Comparison of ENCODE assay signal across 8 cellular contexts in genomic region chr1:152047607-152047953, GRCh38. TPM values are rescaled to one million over a fixed set of nuclear protein-coding genes. Genes with fewer than 3 reads are reported as not detected.
DNase-seq lines count a peak whose midpoint lies in the region; ATAC-seq and TF ChIP-seq lines count a peak whose summit lies in the region.

No MANE protein-coding gene starts in this region.

- H2BK15ac ChIP-seq in IMR-90 (ENCODE audit: low read depth, low read length), result peak overlapping the region; percentile 65; the same call in 2 of the 3 replicates

- H3K36me3 ChIP-seq in CD4-positive, CD25-positive, alpha-beta regulatory T cell (ENCODE audit: control insufficient read depth, insufficient read depth, low read length), result no peaks in the 10 kb centered on the region
- H3K36me3 ChIP-seq in IMR-90 (ENCODE audit: control insufficient read depth, insufficient read depth, low read length), result no peaks in the 10 kb centered on the region
- no peaks in the 10 kb centered on the region for H3K36me3 ChIP-seq in testis (ENCODE audit: low read depth, missing control alignments)

- peaks cover 10 to 35% (median 21%) of the 10 kb centered on the region in 4 donors for H3K4me1 Mint-ChIP-seq in CD4-positive, CD25-positive, alpha-beta regulatory T cell

- H3K4me1 ChIP-seq in CD4-positive, CD25-positive, alpha-beta regulatory T cell (ENCODE audit: control insufficient read depth, insufficient read depth, low read length, poor library complexity, severe bottlenecking), result peaks cover 20% of the 10 kb centered on the region
- H3K4me1 ChIP-seq in IMR-90 (ENCODE audit: control insufficient read depth, insufficient read depth, low read length) (peaks cover 9% of the 10 kb centered on the region), testis (peaks cover 16% of the 10 kb centered on the region)

- no peaks in the 10 kb centered on the region for H3K9me1 ChIP-seq in IMR-90 (ENCODE audit: insufficient read depth, low read length)

- H3K56ac ChIP-seq in IMR-90 (ENCODE audit: extremely low read depth, insufficient read depth, low read length), result peak overlapping the region; percentile 94

- H3K4me3 ChIP-seq in CD4-positive, CD25-positive, alpha-beta regulatory T cell (ENCODE audit: low read depth, low read length), result peak overlapping the region; percentile 75
- peak overlapping the region; percentile 25; the same call in 1 of the 2 replicates for H3K4me3 ChIP-seq in IMR-90 (ENCODE audit: insufficient read depth, low read depth, low read length)
- H3K4me3 ChIP-seq in astrocyte of the cerebellum (ENCODE audit: low read depth, low read length), result peak overlapping the region; percentile 8
- H3K4me3 ChIP-seq in testis, result no peak overlapping the region

- WGBS in IMR-90 (ENCODE audit: extremely low coverage in 2 of 2, insufficient read length in 1 of 2), 2 experiments, result no CpG with 5 or more reads among the region's 5 CpGs
- 22 to 31% methylated on average over 5 of the region's 5 CpGs for WGBS in testis, 2 donors

- no peaks in the 10 kb centered on the region for H3K36me3 Mint-ChIP-seq in CD4-positive, CD25-positive, alpha-beta regulatory T cell

- H2BK20ac ChIP-seq in IMR-90 (ENCODE audit: low read depth, low read length), result peak overlapping the region; percentile 91

- H3K4me3 Mint-ChIP-seq in CD4-positive, CD25-positive, alpha-beta regulatory T cell, result peak overlapping the region; percentile 29 to 88 (median 74)

- H4K8ac ChIP-seq in IMR-90 (ENCODE audit: low read depth in 2 of 2, low read length in 2 of 2), result peak overlapping the region; percentile 33 to 92

- peak overlapping the region; percentile 96 to 100 (median 97) for H3K27ac Mint-ChIP-seq in CD4-positive, CD25-positive, alpha-beta regulatory T cell

- dilution Hi-C loops in IMR-90 (cut with HindIII; ENCODE audit: low sequenced_read_pairs, unreplicated experiment), result no loop called here

- H3K27me3 Mint-ChIP-seq in CD4-positive, CD25-positive, alpha-beta regulatory T cell, result peaks cover 2% of the 10 kb centered on the region

- no peaks in the 10 kb centered on the region for H3K9me3 ChIP-seq in CD4-positive, CD25-positive, alpha-beta regulatory T cell (ENCODE audit: control insufficient read depth in 2 of 2, low read length in 2 of 2)
- H3K9me3 ChIP-seq in IMR-90 (ENCODE audit: control insufficient read depth, insufficient read depth, low read length) (no peaks in the 10 kb centered on the region), testis (no peaks in the 10 kb centered on the region)

- peak overlapping the region; percentile 91 for H3K27ac ChIP-seq in CD4-positive, CD25-positive, alpha-beta regulatory T cell (ENCODE audit: insufficient read depth, low read length, poor library complexity, severe bottlenecking)
- H3K27ac ChIP-seq in IMR-90 (ENCODE audit: insufficient read depth, low read length) (peak overlapping the region; percentile 78), layer of hippocampus (ENCODE audit: low read depth, low read length) (peak overlapping the region; percentile 69), testis (peak overlapping the region; percentile 88 to 95)

- H3K4ac ChIP-seq in IMR-90 (ENCODE audit: low read depth, low read length), result peak overlapping the region; percentile 93

- peak overlapping the region; percentile 15 for H2AK9ac ChIP-seq in IMR-90 (replicated peaks; ENCODE audit: low read depth, low read length, poor library complexity)

- POLR2A ChIA-PET in IMR-90 (lab: Charles Lee; ENCODE audit: unreplicated experiment), result interaction anchor here (1.5 kb wide), 1 partner anchor 13 kb away, joined by 3 read pairs; no protein-coding TSS in a partner anchor

- ATAC-seq in CD4-positive, CD25-positive, alpha-beta regulatory T cell (ENCODE audit: low read depth in 2 of 2), result no peak
- ATAC-seq in IMR-90 (ENCODE audit: low read depth), result peak; percentile 24
- no peak for ATAC-seq in HG02938 (IDR thresholded peaks at IDR 0.05; ENCODE audit: unreplicated experiment)
- no peak for ATAC-seq in HG02840 (IDR thresholded peaks at IDR 0.05; ENCODE audit: low FRiP score, unreplicated experiment)
- no peak for ATAC-seq in HG03095 (IDR thresholded peaks at IDR 0.05; ENCODE audit: unreplicated experiment)

- peak overlapping the region; percentile 89 for H2BK120ac ChIP-seq in IMR-90 (ENCODE audit: low read depth, low read length)

- peak overlapping the region; percentile 62 for H4K5ac ChIP-seq in IMR-90 (ENCODE audit: low read depth, low read length)

- H3K9me3 Mint-ChIP-seq in CD4-positive, CD25-positive, alpha-beta regulatory T cell, result no peaks in the 10 kb centered on the region

- H2AFZ ChIP-seq in IMR-90 (replicated peaks; ENCODE audit: low read length, poor library complexity), result peak overlapping the region; percentile 84

- DNase-seq in CD4-positive, CD25-positive, alpha-beta regulatory T cell, result no peak
- DNase-seq in IMR-90, result peak; percentile 89
- no peak for DNase-seq in astrocyte of the cerebellum (ENCODE audit: low read depth)
- no peak for DNase-seq in testis

- peak overlapping the region; percentile 70 for H3K4me2 ChIP-seq in IMR-90 (ENCODE audit: low read depth, low read length)

- peak overlapping the region; percentile 68 for H3K9ac ChIP-seq in IMR-90 (ENCODE audit: low read depth, low read length)

- TF ChIP-seq RAD21 in IMR-90 (IDR thresholded peaks at IDR 0.05; ENCODE audit: low read length), result no peak

- in situ Hi-C loops in IMR-90 (cut with MboI; ENCODE audit: low sequenced_read_pairs), result no loop called here
- in situ Hi-C loops in astrocyte of the cerebellum (cut with HindIII; ENCODE audit: low sequenced_read_pairs), result no loop called here

- peak overlapping the region; percentile 90 for H3K14ac ChIP-seq in IMR-90 (replicated peaks; ENCODE audit: low read depth, low read length)

- TF ChIP-seq POLR2A in IMR-90 (IDR thresholded peaks at IDR 0.05; ENCODE audit: low read depth, low read length), result no peak
- no peak for TF ChIP-seq POLR2A in testis (IDR thresholded peaks at IDR 0.05)

- CTCF ChIA-PET in IMR-90 (lab: Yijun Ruan, JAX), result interaction anchor here (0.6 to 1.3 kb wide), 3 partner anchors 10 to 142 kb away, joined by 3 read pairs; partner anchors contain the start of gene S100A11

- H3K18ac ChIP-seq in IMR-90 (ENCODE audit: low read depth, low read length), result peak overlapping the region; percentile 62

- peak overlapping the region; percentile 77 for H3K23ac ChIP-seq in IMR-90 (ENCODE audit: low read depth, low read length)

- no peaks in the 10 kb centered on the region for H3K79me1 ChIP-seq in IMR-90 (ENCODE audit: low read depth in 1 of 2, low read length in 2 of 2)

- TF ChIP-seq CTCF in IMR-90 (conservative IDR thresholded peaks at IDR 0.05; ENCODE audit: low read depth, low read length), result no peak
- TF ChIP-seq CTCF in astrocyte of the cerebellum (IDR thresholded peaks at IDR 0.05; ENCODE audit: low read depth, low read length, missing control alignments), result no peak
- TF ChIP-seq CTCF in testis (IDR thresholded peaks at IDR 0.05), result no peak

- H2AK5ac ChIP-seq in IMR-90 (ENCODE audit: low read depth, low read length), result peak overlapping the region; percentile 39; the same call in 1 of the 2 replicates

- H4K20me1 ChIP-seq in IMR-90 (ENCODE audit: insufficient read depth, low read length), result no peaks in the 10 kb centered on the region

- H3K27me3 ChIP-seq in CD4-positive, CD25-positive, alpha-beta regulatory T cell (ENCODE audit: control insufficient read depth, insufficient read depth, low read length), result no peaks in the 10 kb centered on the region
- H3K27me3 ChIP-seq in IMR-90 (ENCODE audit: control insufficient read depth, insufficient read depth, low read length), result peaks cover 2% of the 10 kb centered on the region; the same call in 1 of the 2 replicates
- H3K27me3 ChIP-seq in layer of hippocampus (ENCODE audit: control insufficient read depth, insufficient read depth, low read length), result no peaks in the 10 kb centered on the region
- H3K27me3 ChIP-seq in testis, result no peaks in the 10 kb centered on the region

- no TSS peak for BruUV-seq in IMR-90 (replicated peaks; lab: Mats Ljungman, UMichigan)

- H4K91ac ChIP-seq in IMR-90 (ENCODE audit: insufficient read depth, low read depth, low read length), result peak overlapping the region; percentile 89

- H2BK5ac ChIP-seq in IMR-90 (ENCODE audit: low read depth, low read length, poor library complexity, severe bottlenecking), result peak overlapping the region; percentile 94

- intact Hi-C loops in IMR-90 (cut with micrococcal nuclease), result no loop called here
- intact Hi-C loops in testis (cut with DNase I; ENCODE audit: low total_unique reads), result no loop called here

TF ChIP-seq in IMR-90, 13 proteins besides CTCF, POLR2A, EP300 and RAD21:
- no peak for TF ChIP-seq CHD1 (IDR thresholded peaks at IDR 0.05; ENCODE audit: low read depth, low read length)
- peak; percentile 17 for TF ChIP-seq RCOR1 (IDR thresholded peaks at IDR 0.05; ENCODE audit: insufficient replicate concordance, low read length)
TF ChIP-seq in IMR-90: peak in this region for 1.

RNA-seq across cellular contexts. Expression of gene S100A11, which starts 10.8 kb away (rescaled TPM):
- 80.2 TPM for total RNA-seq in CD4-positive, CD25-positive, alpha-beta regulatory T cell
- 100 to 1,000 TPM; 397 to 676 (median 547) TPM for polyA plus RNA-seq in CD4-positive, CD25-positive, alpha-beta regulatory T cell
- 117 and 167 TPM in 2 replicates for total RNA-seq in IMR-90 (2012; rRNA removed)
- polyA plus RNA-seq in IMR-90 (2012; rRNA removed), result 1,354 and 1,402 TPM in 2 replicates
- polyA plus RNA-seq in IMR-90 (2012; cell fraction: cytosol; rRNA removed), result 1,239 and 1,683 TPM in 2 replicates
- polyA plus RNA-seq in IMR-90 (2012; cell fraction: nucleus; rRNA removed; ENCODE audit: low replicate concordance), result 148 and 260 TPM in 2 replicates
- 10 to 100 TPM; 80.2 to 86.9 TPM for total RNA-seq in testis
- 275 TPM for polyA plus RNA-seq in testis (ENCODE audit: insufficient read depth, low read depth, low replicate concordance)

RNA-seq across cellular contexts. Expression of gene TCHHL1, which starts 41.3 kb away (rescaled TPM):
- not detected for total RNA-seq in CD4-positive, CD25-positive, alpha-beta regulatory T cell
- polyA plus RNA-seq in CD4-positive, CD25-positive, alpha-beta regulatory T cell, result not detected
- total RNA-seq in IMR-90 (2012; rRNA removed) (not detected in 2 replicates), testis (under 1 TPM in 1 of 2 donors, not detected in 1; 0.12 TPM)
- polyA plus RNA-seq in IMR-90 (2012; rRNA removed) (not detected in 2 replicates), testis (ENCODE audit: insufficient read depth, low read depth, low replicate concordance) (not detected)
- not detected in 2 replicates for polyA plus RNA-seq in IMR-90 (2012; cell fraction: cytosol; rRNA removed)
- not detected in 2 replicates for polyA plus RNA-seq in IMR-90 (2012; cell fraction: nucleus; rRNA removed; ENCODE audit: low replicate concordance)

RNA-seq across cellular contexts. Expression of gene S100A10, which starts 53.9 kb away (rescaled TPM):
- total RNA-seq in CD4-positive, CD25-positive, alpha-beta regulatory T cell, result 405 TPM
- polyA plus RNA-seq in CD4-positive, CD25-positive, alpha-beta regulatory T cell, result 1,000 to 10,000 TPM; 1,242 to 1,844 (median 1,500) TPM
- total RNA-seq in IMR-90 (2012; rRNA removed) (77.2 and 86.0 TPM in 2 replicates), testis (100 to 1,000 TPM in 1 of 2 donors, 10 to 100 TPM in 1; 92.4 to 110 TPM)
- polyA plus RNA-seq in IMR-90 (2012; rRNA removed) (223 and 277 TPM in 2 replicates), testis (ENCODE audit: insufficient read depth, low read depth, low replicate concordance) (364 TPM)
- polyA plus RNA-seq in IMR-90 (2012; cell fraction: cytosol; rRNA removed), result 119 and 149 TPM in 2 replicates
- polyA plus RNA-seq in IMR-90 (2012; cell fraction: nucleus; rRNA removed; ENCODE audit: low replicate concordance), result 18.1 and 82.0 TPM in 2 replicates

Comparison
In these comparisons a context has a peak if more than half of its experiments do, and no peak if none do; other contexts are left out.
1. H3K4me3 ChIP-seq: peak in CD4-positive, CD25-positive, alpha-beta regulatory T cell (single experiment), IMR-90 (single experiment) and astrocyte of the cerebellum (single experiment); none in testis (0 of 2).
2. Peak in every context shown above with its lines, with median percentiles within 50 percentile points of each other: H3K27ac ChIP-seq.